ENCODE assay signal across 23 cellular contexts in genomic region chr11:111112614-111113013, GRCh38.
"Had no signal": no experiment of that assay in that cellular context is flagged by ENCODE, and none has a peak within 500 bp of the region (broad histone marks: within the 10 kb centered on the region; RNA-seq: fewer than 3 reads in every experiment).

No MANE protein-coding gene starts in this region.

- H3K27ac ChIP-seq: heart right ventricle, hepatocyte, lower lobe of right lung, ovary, right atrium auricular region, right lobe of liver, tibial nerve, uterus had no signal

- H3K4me1 ChIP-seq: heart right ventricle, lower lobe of right lung, right atrium auricular region, right lobe of liver, tibial nerve, uterus had no signal

- H3K36me3 ChIP-seq: heart right ventricle, lower lobe of right lung, ovary, right atrium auricular region, right lobe of liver, tibial nerve, uterus had no signal

- H2AFZ ChIP-seq: hepatocyte had no signal

- H3K9me3 ChIP-seq: heart right ventricle, lower lobe of right lung, mucosa of descending colon, ovary, right atrium auricular region, right lobe of liver, tibial nerve, uterus had no signal

- H3K27me3 Mint-ChIP-seq: type B pancreatic cell had no signal

- H3K9me3 Mint-ChIP-seq: natural killer cell; stimulated activated naive CD8-positive, alpha-beta T cell treated with anti-CD3 and anti-CD28 coated beads, Interleukin-15, amount 100 ng/mL, for 72 hours; type B pancreatic cell had no signal

- H3K27me3 ChIP-seq: hepatocyte, ovary, right atrium auricular region, right lobe of liver, tibial nerve, uterus had no signal

- H3K4me3 Mint-ChIP-seq: natural killer cell; stimulated activated naive CD8-positive, alpha-beta T cell treated with anti-CD3 and anti-CD28 coated beads, Interleukin-15, amount 100 ng/mL, for 72 hours; type B pancreatic cell had no signal

- DNase-seq: heart right ventricle; islet precursor cell; lower lobe of right lung; mammary epithelial cell; midbrain; mucosa of descending colon; natural killer cell; ovary; right lobe of liver; stimulated activated CD4-positive, alpha-beta T cell treated with anti-CD3 and anti-CD28 coated beads, Interleukin-1b, Interleukin-23, amount 100 ng/mL, for 48 hours; stimulated activated CD4-positive, alpha-beta T cell treated with anti-CD3 and anti-CD28 coated beads, Interleukin-2, amount 100 ng/mL, for 48 hours; stimulated activated CD4-positive, alpha-beta T cell treated with anti-CD3 and anti-CD28 coated beads, Interleukin-4, amount 100 ng/mL, for 4 hours; stimulated activated CD8-positive, alpha-beta memory T cell treated with anti-CD3 and anti-CD28 coated beads, Interleukin-4, amount 100 ng/mL, for 48 hours; stimulated activated naive CD4-positive, alpha-beta T cell treated with Interleukin-2 at 50 U/mL for 16 hours; stimulated activated naive CD8-positive, alpha-beta T cell treated with anti-CD3 and anti-CD28 coated beads, Interleukin-15, amount 100 ng/mL, for 72 hours; substantia nigra; uterus had no signal

- H3K4me2 ChIP-seq: hepatocyte, smooth muscle cell had no signal

- H3K27ac Mint-ChIP-seq: natural killer cell; progenitor cell of endocrine pancreas; stimulated activated naive CD8-positive, alpha-beta T cell treated with anti-CD3 and anti-CD28 coated beads, Interleukin-15, amount 100 ng/mL, for 72 hours; type B pancreatic cell had no signal

- H3K4me3 ChIP-seq: heart right ventricle, hepatocyte, lower lobe of right lung, mucosa of descending colon, ovary, right atrium auricular region, right lobe of liver, smooth muscle cell, tibial nerve, uterus had no signal

- H3K79me2 ChIP-seq: hepatocyte had no signal

- H3K36me3 Mint-ChIP-seq: natural killer cell, type B pancreatic cell had no signal

- H3K4me1 Mint-ChIP-seq: natural killer cell; stimulated activated naive CD8-positive, alpha-beta T cell treated with anti-CD3 and anti-CD28 coated beads, Interleukin-15, amount 100 ng/mL, for 72 hours had no signal

- ATAC-seq: heart right ventricle; lower lobe of right lung; mucosa of descending colon; natural killer cell; stimulated activated naive CD8-positive, alpha-beta T cell treated with anti-CD3 and anti-CD28 coated beads, Interleukin-15, amount 100 ng/mL, for 72 hours had no signal
